8 cellular contexts compared by ENCODE assay signal in the genomic region with DNA sequence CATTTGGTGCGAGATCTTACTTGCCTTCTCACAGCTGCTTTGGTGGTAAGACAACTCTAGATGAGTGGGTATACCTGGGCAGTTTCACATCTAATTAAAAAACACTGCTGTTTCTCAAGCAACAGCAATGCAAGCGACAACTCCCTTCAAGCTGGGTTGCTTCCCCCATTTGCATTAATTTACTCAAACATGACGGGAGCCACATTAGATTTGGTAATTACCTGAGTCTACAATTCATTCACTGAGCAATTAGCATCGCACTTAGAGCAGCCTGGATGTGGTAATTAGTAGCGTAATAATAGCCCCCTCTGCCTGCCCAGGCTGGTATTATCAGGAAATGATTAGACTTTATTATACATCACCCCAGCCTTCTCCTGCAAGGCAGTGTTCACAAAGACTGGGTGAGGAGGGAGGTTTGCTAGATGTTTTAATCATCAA.
DNase-seq lines count a peak whose midpoint lies in the region; FAIRE-seq and TF ChIP-seq lines count a peak whose summit lies in the region.

No MANE protein-coding gene starts in this region.

- H3K36me3 ChIP-seq in mammary epithelial cell (ENCODE audit: insufficient read depth, low read length): no peaks in the 10 kb centered on the region
- no peaks in the 10 kb centered on the region for H3K36me3 ChIP-seq in small intestine (ENCODE audit: control insufficient read depth in 2 of 2, insufficient read depth in 2 of 2, low read length in 2 of 2)

- no peak overlapping the region for H3K56ac ChIP-seq in H9 (ENCODE audit: insufficient read length, low read depth, low read length)

- BruUV-seq in mammary epithelial cell (replicated peaks; lab: Mats Ljungman, UMichigan): no TSS peak

- H2BK12ac ChIP-seq in H9 (ENCODE audit: insufficient read length, low read depth, low read length): no peak overlapping the region

- no peak overlapping the region for H3K18ac ChIP-seq in H9 (ENCODE audit: insufficient read length, low read depth, low read length)

- H2AFZ ChIP-seq in H9 (ENCODE audit: low read length): peak overlapping the region; percentile 42
- no peak overlapping the region for H2AFZ ChIP-seq in mammary epithelial cell (ENCODE audit: low read depth, low read length)

- H3K27ac Mint-ChIP-seq in H9: no peak overlapping the region

- H3T11ph ChIP-seq in H9 (ENCODE audit: low read length): no peak overlapping the region

- H3K4me1 Mint-ChIP-seq in H9: peaks cover 26 to 29% of the 10 kb centered on the region in 2 experiments

- H3K4me3 Mint-ChIP-seq in H9: no peak overlapping the region

- H3K4ac ChIP-seq in H9 (ENCODE audit: low read depth, low read length): no peak overlapping the region

- no peak overlapping the region for H4K8ac ChIP-seq in H9 (replicated peaks; ENCODE audit: insufficient read length, low read depth, low read length)

- no peak for FAIRE-seq in small intestine (lab: Jason Lieb, UNC)

- CTCF ChIA-PET in mammary epithelial cell (lab: Charles Lee; ENCODE audit: low non-redundant PET): no interaction called here

- H3K9me3 ChIP-seq in H9 (ENCODE audit: control insufficient read depth, low read depth, low read length): no peaks in the 10 kb centered on the region
- no peaks in the 10 kb centered on the region for H3K9me3 ChIP-seq in mammary epithelial cell (replicated peaks; ENCODE audit: insufficient read depth, low read length)
- H3K9me3 ChIP-seq in small intestine (ENCODE audit: control insufficient read depth, low read depth): no peaks in the 10 kb centered on the region

- H4K20me1 ChIP-seq in H9 (ENCODE audit: control insufficient read depth, insufficient read depth, insufficient read length) (no peaks in the 10 kb centered on the region), mammary epithelial cell (ENCODE audit: insufficient read depth, low read length) (no peaks in the 10 kb centered on the region)

- no peak overlapping the region for H3K23ac ChIP-seq in H9 (ENCODE audit: insufficient read length, low read depth, low read length)

- in situ Hi-C loops in mammary epithelial cell (cut with MboI; ENCODE audit: low sequenced_read_pairs in 2 of 2): no loop called here

- intact Hi-C loops in mammary epithelial cell (cut with micrococcal nuclease): no loop called here

- H3K27me3 ChIP-seq in H9 (ENCODE audit: insufficient read depth, low read length): no peaks in the 10 kb centered on the region
- no peaks in the 10 kb centered on the region for H3K27me3 ChIP-seq in mammary epithelial cell (ENCODE audit: insufficient read depth, low read length)
- no peaks in the 10 kb centered on the region for H3K27me3 ChIP-seq in small intestine (ENCODE audit: control insufficient read depth in 2 of 2, insufficient read depth in 2 of 2, low read length in 2 of 2)

- peaks cover 0 to 2% of the 10 kb centered on the region in 2 experiments; a peak in 2 of 5 replicates for H3K9me3 Mint-ChIP-seq in H9

- no peak overlapping the region for H3K27ac ChIP-seq in H9 (ENCODE audit: insufficient read length, low read depth, low read length)
- H3K27ac ChIP-seq in mammary epithelial cell (ENCODE audit: insufficient read depth, low read depth, low read length): no peak overlapping the region
- no peak overlapping the region for H3K27ac ChIP-seq in small intestine (ENCODE audit: low read depth in 1 of 2, low read length in 1 of 2)

- H2BK15ac ChIP-seq in H9 (ENCODE audit: low read depth, low read length): no peak overlapping the region

- H3K4me2 ChIP-seq in H9 (ENCODE audit: insufficient read depth, insufficient read length, low read length) (no peak overlapping the region), mammary epithelial cell (ENCODE audit: insufficient read depth, low read depth, low read length) (no peak overlapping the region)

- H3K9ac ChIP-seq in H9 (ENCODE audit: extremely low read depth, insufficient read length, low read length) (no peak overlapping the region), mammary epithelial cell (ENCODE audit: insufficient read depth, low read length) (no peak overlapping the region)

- no peak overlapping the region for H3K14ac ChIP-seq in H9 (ENCODE audit: insufficient read depth, low read length)

- H2BK5ac ChIP-seq in H9 (ENCODE audit: insufficient read length, low read length): no peak overlapping the region

- H4K91ac ChIP-seq in H9 (ENCODE audit: insufficient read length, low read depth, low read length): no peak overlapping the region

- H2AK5ac ChIP-seq in H9 (ENCODE audit: insufficient read length, low read length): no peak overlapping the region

- H3K4me3 ChIP-seq in mammary epithelial cell (replicated peaks in 1 of 3; ENCODE audit: insufficient read depth in 1 of 3, low read depth in 2 of 3, low read length in 3 of 3) (no peak overlapping the region), small intestine (ENCODE audit: low read depth in 1 of 2, low read length in 2 of 2) (no peak overlapping the region)

- peak; percentile 36; the same call in 2 of the 3 replicates for TF ChIP-seq CTCF in GM12872 (IDR thresholded peaks at IDR 0.05; ENCODE audit: insufficient read depth, low read depth, low read length)
- peak; percentile 61 for TF ChIP-seq CTCF in H9 (conservative IDR thresholded peaks at IDR 0.05)
- peak; percentile 44 to 45 for TF ChIP-seq CTCF in mammary epithelial cell (conservative IDR thresholded peaks at IDR 0.05 in 1 of 2, IDR thresholded peaks at IDR 0.05 in 1 of 2; ENCODE audit: extremely low read depth in 1 of 2, insufficient read depth in 1 of 2, low read depth in 1 of 2, low read length in 2 of 2)

- H2BK20ac ChIP-seq in H9 (ENCODE audit: low read depth, low read length, poor library complexity, severe bottlenecking): no peak overlapping the region

- peaks cover 2% of the 10 kb centered on the region; the same call in 1 of the 2 replicates for H3K79me2 ChIP-seq in H9 (ENCODE audit: insufficient read depth, low read length)
- H3K79me2 ChIP-seq in mammary epithelial cell (ENCODE audit: insufficient read depth, low read length): no peaks in the 10 kb centered on the region

- no peak overlapping the region for H4K5ac ChIP-seq in H9 (ENCODE audit: insufficient read length, low read depth, low read length)

- peaks cover 6% of the 10 kb centered on the region; the same call in 1 of the 2 replicates for H3K4me1 ChIP-seq in H9 (ENCODE audit: insufficient read depth, low read length)
- H3K4me1 ChIP-seq in mammary epithelial cell (ENCODE audit: insufficient read depth, low read length): no peaks in the 10 kb centered on the region
- H3K4me1 ChIP-seq in small intestine (ENCODE audit: control insufficient read depth in 2 of 2, insufficient read depth in 1 of 2, low read depth in 1 of 2, low read length in 1 of 2): peaks cover 0 to 4% of the 10 kb centered on the region in 2 donors

- DNase-seq in H9 (no peak), NCI-H1694 treated with DMSO at 0.1 percent for 48 hours (lab: John Stamatoyannopoulos, UW) (peak; percentile 44), mammary epithelial cell (no peak), small intestine (peak; percentile 68), HuH-7 (ENCODE audit: low spot score) (no peak), COLO668 (lab: John Stamatoyannopoulos, UW; ENCODE audit: unreplicated experiment) (no peak)
- DNase-seq in activated CD8-positive, alpha-beta memory T cell treated with anti-CD3 and anti-CD28 coated beads for 24 hours: no peak

- WGBS in H9 (ENCODE audit: extremely low coverage, insufficient read length, low lambda C conversion rate): no CpG with 5 or more reads among the region's 5 CpGs
- WGBS in mammary epithelial cell (ENCODE audit: low coverage, missing lambda C conversion rate): 46% methylated on average over 5 of the region's 5 CpGs
- 29 to 41% (median 32%) methylated on average over 5 of the region's 5 CpGs for WGBS in small intestine, 3 donors

- H2BK120ac ChIP-seq in H9 (ENCODE audit: low read depth, low read length, poor library complexity, severe bottlenecking): no peak overlapping the region

- dilution Hi-C loops in mammary epithelial cell (cut with HindIII; ENCODE audit: low sequenced_read_pairs): no loop called here

- no peaks in the 10 kb centered on the region; the same call in 1 of the 2 replicates for H3K27me3 Mint-ChIP-seq in H9 (ENCODE audit: low read depth)

- H3K79me1 ChIP-seq in H9 (ENCODE audit: insufficient read depth, low read depth, low read length, poor library complexity, severe bottlenecking): no peaks in the 10 kb centered on the region

- no peaks in the 10 kb centered on the region for H3K23me2 ChIP-seq in H9 (ENCODE audit: insufficient read length, low read depth, low read length, poor library complexity, severe bottlenecking)

- no peaks in the 10 kb centered on the region for H3K36me3 Mint-ChIP-seq in H9 (ENCODE audit: insufficient read depth in 1 of 3, low read depth in 3 of 3)

Comparison
In these comparisons a context has a peak if more than half of its experiments do, and no peak if none do; other contexts are left out.
1. DNase-seq: peak in NCI-H1694 treated with DMSO at 0.1 percent for 48 hours (single experiment) and small intestine (single experiment); none in H9 (single experiment), mammary epithelial cell (single experiment), HuH-7 (single experiment), COLO668 (single experiment) and activated CD8-positive, alpha-beta memory T cell treated with anti-CD3 and anti-CD28 coated beads for 24 hours (single experiment).
2. Peak in every context shown above with its lines, with median percentiles within 50 percentile points of each other: CTCF ChIP-seq.